19 cellular contexts compared by ENCODE assay signal in the genomic region with DNA sequence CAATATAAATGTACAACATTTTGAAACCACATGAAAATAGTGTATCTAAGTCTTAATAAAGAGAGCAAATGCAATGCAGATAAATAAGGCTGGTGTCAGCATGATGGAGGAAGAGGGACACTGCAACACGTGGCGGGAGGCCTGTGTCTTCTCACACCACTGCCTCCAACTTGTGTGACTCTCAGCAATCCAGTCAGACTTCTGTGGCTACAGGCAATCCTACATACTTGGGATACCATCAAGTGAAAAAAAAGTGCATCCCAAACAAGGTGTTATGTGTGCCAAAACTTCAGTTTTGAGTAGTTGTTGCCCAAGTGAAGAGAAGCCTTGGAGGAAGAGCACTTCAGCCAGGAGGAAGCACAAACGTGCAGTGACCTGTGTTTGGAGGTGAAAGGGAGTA.
DNase-seq lines count a peak whose midpoint lies in the region; ATAC-seq, FAIRE-seq and TF ChIP-seq lines count a peak whose summit lies in the region.
"Had no signal": no experiment of that assay in that cellular context is flagged by ENCODE, and none has a peak within 500 bp of the region (broad histone marks: within the 10 kb centered on the region; RNA-seq: fewer than 3 reads in every experiment).

No MANE protein-coding gene starts in this region.

- H3K27ac ChIP-seq in K562 (ENCODE audit: extremely low read depth, low read depth, low read length), result no peak overlapping the region
- no peak overlapping the region for H3K27ac ChIP-seq in keratinocyte (ENCODE audit: control insufficient read depth, insufficient read depth, low read length)
- H3K27ac ChIP-seq: GM23248, HL-60 had no signal

- no peaks in the 10 kb centered on the region for H3K9me3 ChIP-seq in K562 (replicated peaks; ENCODE audit: control insufficient read depth, insufficient read depth, low read depth, low read length)
- H3K9me3 ChIP-seq in keratinocyte (ENCODE audit: control insufficient read depth, low read depth, low read length), result no peaks in the 10 kb centered on the region

- POLR2A ChIA-PET in K562 (lab: Yijun Ruan, JAX), result no interaction called here

- TF ChIP-seq RAD21 in K562 (CRISPR knock-in tag; conservative IDR thresholded peaks at IDR 0.05 in 1 of 2, IDR thresholded peaks at IDR 0.05 in 1 of 2), result no peak

- ATAC-seq in K562 (no peak), HG02588 (IDR thresholded peaks at IDR 0.05; ENCODE audit: unreplicated experiment) (no peak)
- ATAC-seq: CD8-positive, alpha-beta T cell; HCT116 had no signal

- peak overlapping the region; percentile 21; the same call in 1 of the 2 replicates for H2AFZ ChIP-seq in K562 (ENCODE audit: low read depth, low read length)
- H2AFZ ChIP-seq in keratinocyte (ENCODE audit: control insufficient read depth, low read length), result peak overlapping the region; percentile 23
- H2AFZ ChIP-seq: GM23248 had no signal

- dilution Hi-C loops in keratinocyte (cut with MboI; ENCODE audit: extremely low pct_ligation_motif_present, low sequenced_read_pairs), result no loop called here

- 22% methylated on average over 3 of the region's 3 CpGs for WGBS in K562 (ENCODE audit: insufficient coverage, low coverage, missing lambda C conversion rate)

- CTCF ChIA-PET in K562 (lab: Yijun Ruan, JAX; ENCODE audit: low intra/inter-chr PET ratio), result no interaction called here

- H3K9ac ChIP-seq in K562 (ENCODE audit: insufficient read depth in 1 of 2, low read depth in 2 of 2, low read length in 2 of 2), result no peak overlapping the region
- no peak overlapping the region for H3K9ac ChIP-seq in keratinocyte (ENCODE audit: control insufficient read depth, extremely low read depth, insufficient read depth, low read length)
- H3K9ac ChIP-seq: GM23248 had no signal

- TF ChIP-seq EP300 in K562 (IDR thresholded peaks at IDR 0.05; ENCODE audit: low read length), result no peak

- TF ChIP-seq POLR2A in K562 (conservative IDR thresholded peaks at IDR 0.05), result no peak

- H3K4me3 ChIP-seq in K562 (no peak overlapping the region), keratinocyte (ENCODE audit: control insufficient read depth in 2 of 3, extremely low read depth in 1 of 3, insufficient read depth in 2 of 3, low read depth in 1 of 3, low read length in 3 of 3) (no peak overlapping the region)
- H3K4me3 ChIP-seq: GM23248 had no signal

- H3K4me2 ChIP-seq in K562 (ENCODE audit: insufficient read depth, low read length) (no peak overlapping the region), keratinocyte (ENCODE audit: control insufficient read depth, extremely low read depth, insufficient read depth, low read depth, low read length) (no peak overlapping the region)

- DNase-seq in EL, result peak; percentile 4
- no peak for DNase-seq in K562 (ENCODE audit: extremely low read depth in 1 of 4, low spot score in 3 of 4)
- no peak for DNase-seq in keratinocyte (ENCODE audit: low read depth, low spot score)
- DNase-seq in NOMO-1 treated with DMSO at 0.1 percent for 48 hours (lab: John Stamatoyannopoulos, UW; ENCODE audit: unreplicated experiment), result no peak
- DNase-seq in NCI-H1048 (lab: John Stamatoyannopoulos, UW), result no peak
- DNase-seq in NCI-H510A (lab: John Stamatoyannopoulos, UW), result no peak
- DNase-seq: CD8-positive, alpha-beta T cell; COR-L47; DMS153; DMS79 treated with DMSO at 0.1 percent for 48 hours; GDM1; GM23248 had no signal

- H3K4me1 ChIP-seq in K562 (replicated peaks in 1 of 2; ENCODE audit: control insufficient read depth in 2 of 2, insufficient read depth in 2 of 2, low read length in 2 of 2) (no peaks in the 10 kb centered on the region), keratinocyte (ENCODE audit: control insufficient read depth, extremely low read depth, insufficient read depth, low read length) (peaks cover 4% of the 10 kb centered on the region)

- H3K36me3 ChIP-seq in K562 (ENCODE audit: control insufficient read depth, insufficient read depth, low read length) (no peaks in the 10 kb centered on the region; the same call in 2 of the 3 replicates), keratinocyte (ENCODE audit: control insufficient read depth in 2 of 2, extremely low read depth in 1 of 2, insufficient read depth in 2 of 2, low read length in 2 of 2) (no peaks in the 10 kb centered on the region)

- in situ Hi-C loops in K562 (cut with MboI), result no loop called here

- H4K20me1 ChIP-seq in K562 (replicated peaks; ENCODE audit: control insufficient read depth, insufficient read depth, low read length), result no peaks in the 10 kb centered on the region
- no peaks in the 10 kb centered on the region for H4K20me1 ChIP-seq in keratinocyte (ENCODE audit: control insufficient read depth, extremely low read depth, insufficient read depth, low read length)

- BruUV-seq in K562 (replicated peaks; lab: Mats Ljungman, UMichigan), result no TSS peak

- no peaks in the 10 kb centered on the region for H3K9me1 ChIP-seq in K562 (ENCODE audit: control insufficient read depth, insufficient read depth, low read length)
- no peaks in the 10 kb centered on the region for H3K9me1 ChIP-seq in keratinocyte (ENCODE audit: control insufficient read depth, extremely low read depth, insufficient read depth, low read length)

- intact Hi-C loops in K562 (cut with micrococcal nuclease), result no loop called here

- H3K27me3 ChIP-seq in K562 (ENCODE audit: control insufficient read depth in 2 of 2, insufficient read depth in 2 of 2, low read length in 2 of 2), result no peaks in the 10 kb centered on the region
- no peaks in the 10 kb centered on the region for H3K27me3 ChIP-seq in keratinocyte (ENCODE audit: control insufficient read depth, extremely low read depth, insufficient read depth, low read length)

- no peaks in the 10 kb centered on the region for H3K79me2 ChIP-seq in K562 (ENCODE audit: control insufficient read depth, insufficient read depth, low read length)
- no peaks in the 10 kb centered on the region for H3K79me2 ChIP-seq in keratinocyte (ENCODE audit: control insufficient read depth, insufficient read depth, low read length)

- FAIRE-seq in K562 (lab: Jason Lieb, UNC) (no peak), keratinocyte (lab: Jason Lieb, UNC) (peak; percentile 41)
- FAIRE-seq: A204.1, D721Med, GM12892, H54 had no signal

- TF ChIP-seq CTCF in K562 (IDR thresholded peaks at IDR 0.05 in 2 of 3, conservative IDR thresholded peaks at IDR 0.05 in 1 of 3; ENCODE audit: insufficient read depth in 2 of 3, low read depth in 1 of 3, low read length in 3 of 3), result no peak
- no peak for TF ChIP-seq CTCF in keratinocyte (optimal IDR thresholded peaks at IDR 0.05 in 1 of 3, IDR thresholded peaks at IDR 0.05 in 1 of 3, conservative IDR thresholded peaks at IDR 0.05 in 1 of 3; ENCODE audit: extremely low read depth in 1 of 3, insufficient read depth in 2 of 3, low read length in 3 of 3)

TF ChIP-seq in K562, 482 proteins besides CTCF, POLR2A, EP300 and RAD21:
- TF ChIP-seq CCNT2 (IDR thresholded peaks at IDR 0.05; ENCODE audit: borderline replicate concordance, extremely low read depth, insufficient read length, low read depth, low read length) (no peak), ZBTB1 (CRISPR knock-in tag; IDR thresholded peaks at IDR 0.05; ENCODE audit: borderline replicate concordance, low read depth) (no peak), PML (IDR thresholded peaks at IDR 0.05; ENCODE audit: low read length) (no peak), ZNF316 (IDR thresholded peaks at IDR 0.05) (no peak), ATF2 (CRISPR knock-in tag; IDR thresholded peaks at IDR 0.05) (no peak), MCM7 (IDR thresholded peaks at IDR 0.05) (no peak), KDM2B (CRISPR knock-in tag; IDR thresholded peaks at IDR 0.05) (no peak), LEF1 (IDR thresholded peaks at IDR 0.05) (no peak)
